In the genomic region with DNA sequence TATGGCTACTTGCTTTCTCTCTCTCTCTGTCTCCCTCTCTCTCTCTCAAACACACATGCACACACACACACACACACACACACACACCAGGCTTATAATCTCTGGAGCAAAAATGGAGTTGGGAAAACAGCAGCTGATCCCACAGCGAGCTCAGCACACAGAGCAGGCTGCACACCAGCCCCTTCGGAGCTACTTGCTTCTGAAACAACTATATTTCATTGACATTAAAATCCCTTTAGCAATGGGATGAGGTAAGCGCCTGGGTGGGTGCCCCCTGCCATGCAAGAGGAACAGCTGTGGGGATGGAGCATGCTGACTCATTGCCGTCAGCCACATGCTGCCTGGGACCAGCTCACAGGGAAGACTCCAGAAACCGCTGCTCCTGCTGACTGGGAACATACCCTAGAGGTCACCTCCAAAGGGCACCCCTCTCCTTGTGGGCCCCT, we compare ENCODE assay signal across 8 cellular contexts. TPM values are rescaled to one million over a fixed set of nuclear protein-coding genes. Genes with fewer than 3 reads are reported as not detected.
DNase-seq lines count a peak whose midpoint lies in the region; ATAC-seq, FAIRE-seq and TF ChIP-seq lines count a peak whose summit lies in the region.

No MANE protein-coding gene starts in this region.

- POLR2A ChIA-PET in K562 (lab: Yijun Ruan, JAX), result interaction anchor here (0.6 to 2.0 kb wide), 5 partner anchors 9 to 971 kb away, joined by 3 to 15 read pairs (median 3); no protein-coding TSS in a partner anchor

- no peak overlapping the region for H3K4me2 ChIP-seq in K562 (ENCODE audit: insufficient read depth, low read length)

- intact Hi-C loops in K562 (cut with micrococcal nuclease), result no loop called here

- in situ Hi-C loops in K562 (cut with MboI), result no loop called here

- FAIRE-seq in K562 (lab: Jason Lieb, UNC), result peak; percentile 42

- H3K79me2 ChIP-seq in K562 (ENCODE audit: control insufficient read depth, insufficient read depth, low read length), result no peaks in the 10 kb centered on the region

- ATAC-seq in K562 (peak; percentile 75), HG02981 (IDR thresholded peaks at IDR 0.05; ENCODE audit: unreplicated experiment) (no peak), GM21723 (IDR thresholded peaks at IDR 0.05; ENCODE audit: unreplicated experiment) (no peak)

- no peaks in the 10 kb centered on the region for H3K9me1 ChIP-seq in K562 (ENCODE audit: control insufficient read depth, insufficient read depth, low read length)

- peak overlapping the region; percentile 63; the same call in 1 of the 2 replicates for H2AFZ ChIP-seq in K562 (ENCODE audit: low read depth, low read length)

- no peak for TF ChIP-seq POLR2A in K562 (conservative IDR thresholded peaks at IDR 0.05)

- H3K4me3 ChIP-seq in K562, result no peak overlapping the region

- H3K9me3 ChIP-seq in K562 (replicated peaks; ENCODE audit: control insufficient read depth, insufficient read depth, low read depth, low read length), result no peaks in the 10 kb centered on the region

- CTCF ChIA-PET in K562 (lab: Yijun Ruan, JAX; ENCODE audit: low intra/inter-chr PET ratio), result no interaction called here

- H3K36me3 ChIP-seq in K562 (ENCODE audit: control insufficient read depth, insufficient read depth, low read length), result peaks cover 17% of the 10 kb centered on the region; the same call in 2 of the 3 replicates

- H3K27me3 ChIP-seq in K562 (ENCODE audit: control insufficient read depth in 2 of 2, insufficient read depth in 2 of 2, low read length in 2 of 2), result no peaks in the 10 kb centered on the region
- H3K27me3 ChIP-seq in layer of hippocampus (ENCODE audit: control insufficient read depth, insufficient read depth, low read length), result no peaks in the 10 kb centered on the region

- no peak for TF ChIP-seq RAD21 in K562 (CRISPR knock-in tag; conservative IDR thresholded peaks at IDR 0.05 in 1 of 2, IDR thresholded peaks at IDR 0.05 in 1 of 2)

- H4K20me1 ChIP-seq in K562 (replicated peaks; ENCODE audit: control insufficient read depth, insufficient read depth, low read length), result no peaks in the 10 kb centered on the region

- H3K9ac ChIP-seq in K562 (ENCODE audit: insufficient read depth in 1 of 2, low read depth in 2 of 2, low read length in 2 of 2), result peak overlapping the region in 1 of 2 experiments; percentile 83; a peak in 2 of 4 replicates

- peaks cover 6 to 8% of the 10 kb centered on the region in 2 experiments; a peak in 2 of 5 replicates for H3K4me1 ChIP-seq in K562 (replicated peaks in 1 of 2; ENCODE audit: control insufficient read depth in 2 of 2, insufficient read depth in 2 of 2, low read length in 2 of 2)

- no peak for TF ChIP-seq CTCF in K562 (IDR thresholded peaks at IDR 0.05 in 2 of 3, conservative IDR thresholded peaks at IDR 0.05 in 1 of 3; ENCODE audit: insufficient read depth in 2 of 3, low read depth in 1 of 3, low read length in 3 of 3)

- BruUV-seq in K562 (replicated peaks; lab: Mats Ljungman, UMichigan), result no TSS peak

- DNase-seq in COLO668 (lab: John Stamatoyannopoulos, UW; ENCODE audit: unreplicated experiment), result peak; percentile 10
- DNase-seq in NCI-H2107 (lab: John Stamatoyannopoulos, UW), result peak; percentile 86
- DNase-seq in K562 (ENCODE audit: extremely low read depth in 1 of 4, low spot score in 3 of 4), result peak; percentile 43 to 61 (median 59)
- no peak for DNase-seq in activated naive CD4-positive, alpha-beta T cell treated with Interleukin-2 at 50 U/mL for 16 hours
- no peak for DNase-seq in NK-92 treated with Interleukin-12 subunit alpha and Interleukin-12 subunit beta, amount 100 ng/mL, for 24 hours (lab: John Stamatoyannopoulos, UW)

- H3K27ac ChIP-seq in K562 (ENCODE audit: extremely low read depth, low read depth, low read length) (no peak overlapping the region), layer of hippocampus (ENCODE audit: low read depth, low read length) (peak overlapping the region; percentile 25)

- WGBS in K562 (ENCODE audit: insufficient coverage, low coverage, missing lambda C conversion rate), result 33% methylated on average over 5 of the region's 5 CpGs

- no peak; the same call in 1 of the 2 replicates for TF ChIP-seq EP300 in K562 (IDR thresholded peaks at IDR 0.05; ENCODE audit: low read length)

TF ChIP-seq in K562, 482 proteins besides CTCF, POLR2A, EP300 and RAD21 (continues in another document):
- TF ChIP-seq, protein P1, sequence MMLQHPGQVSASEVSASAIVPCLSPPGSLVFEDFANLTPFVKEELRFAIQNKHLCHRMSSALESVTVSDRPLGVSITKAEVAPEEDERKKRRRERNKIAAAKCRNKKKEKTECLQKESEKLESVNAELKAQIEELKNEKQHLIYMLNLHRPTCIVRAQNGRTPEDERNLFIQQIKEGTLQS (IDR thresholded peaks at IDR 0.05), result peak; percentile 89
- TF ChIP-seq, protein P1 (CRISPR knock-in tag; conservative IDR thresholded peaks at IDR 0.05), result no peak
- TF ChIP-seq, protein P2, sequence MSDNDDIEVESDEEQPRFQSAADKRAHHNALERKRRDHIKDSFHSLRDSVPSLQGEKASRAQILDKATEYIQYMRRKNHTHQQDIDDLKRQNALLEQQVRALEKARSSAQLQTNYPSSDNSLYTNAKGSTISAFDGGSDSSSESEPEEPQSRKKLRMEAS (CRISPR knock-in tag; IDR thresholded peaks at IDR 0.05), result peak; percentile 49; the same call in 1 of the 2 replicates
- peak; percentile 60 for TF ChIP-seq SMARCA4 (IDR thresholded peaks at IDR 0.05)
- peak; percentile 89 for TF ChIP-seq C11orf30 (IDR thresholded peaks at IDR 0.05; ENCODE audit: low read depth)
- TF ChIP-seq, protein P3, sequence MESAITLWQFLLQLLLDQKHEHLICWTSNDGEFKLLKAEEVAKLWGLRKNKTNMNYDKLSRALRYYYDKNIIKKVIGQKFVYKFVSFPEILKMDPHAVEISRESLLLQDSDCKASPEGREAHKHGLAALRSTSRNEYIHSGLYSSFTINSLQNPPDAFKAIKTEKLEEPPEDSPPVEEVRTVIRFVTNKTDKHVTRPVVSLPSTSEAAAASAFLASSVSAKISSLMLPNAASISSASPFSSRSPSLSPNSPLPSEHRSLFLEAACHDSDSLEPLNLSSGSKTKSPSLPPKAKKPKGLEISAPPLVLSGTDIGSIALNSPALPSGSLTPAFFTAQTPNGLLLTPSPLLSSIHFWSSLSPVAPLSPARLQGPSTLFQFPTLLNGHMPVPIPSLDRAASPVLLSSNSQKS (CRISPR knock-in tag; IDR thresholded peaks at IDR 0.05), result no peak
- TF ChIP-seq, protein P4, sequence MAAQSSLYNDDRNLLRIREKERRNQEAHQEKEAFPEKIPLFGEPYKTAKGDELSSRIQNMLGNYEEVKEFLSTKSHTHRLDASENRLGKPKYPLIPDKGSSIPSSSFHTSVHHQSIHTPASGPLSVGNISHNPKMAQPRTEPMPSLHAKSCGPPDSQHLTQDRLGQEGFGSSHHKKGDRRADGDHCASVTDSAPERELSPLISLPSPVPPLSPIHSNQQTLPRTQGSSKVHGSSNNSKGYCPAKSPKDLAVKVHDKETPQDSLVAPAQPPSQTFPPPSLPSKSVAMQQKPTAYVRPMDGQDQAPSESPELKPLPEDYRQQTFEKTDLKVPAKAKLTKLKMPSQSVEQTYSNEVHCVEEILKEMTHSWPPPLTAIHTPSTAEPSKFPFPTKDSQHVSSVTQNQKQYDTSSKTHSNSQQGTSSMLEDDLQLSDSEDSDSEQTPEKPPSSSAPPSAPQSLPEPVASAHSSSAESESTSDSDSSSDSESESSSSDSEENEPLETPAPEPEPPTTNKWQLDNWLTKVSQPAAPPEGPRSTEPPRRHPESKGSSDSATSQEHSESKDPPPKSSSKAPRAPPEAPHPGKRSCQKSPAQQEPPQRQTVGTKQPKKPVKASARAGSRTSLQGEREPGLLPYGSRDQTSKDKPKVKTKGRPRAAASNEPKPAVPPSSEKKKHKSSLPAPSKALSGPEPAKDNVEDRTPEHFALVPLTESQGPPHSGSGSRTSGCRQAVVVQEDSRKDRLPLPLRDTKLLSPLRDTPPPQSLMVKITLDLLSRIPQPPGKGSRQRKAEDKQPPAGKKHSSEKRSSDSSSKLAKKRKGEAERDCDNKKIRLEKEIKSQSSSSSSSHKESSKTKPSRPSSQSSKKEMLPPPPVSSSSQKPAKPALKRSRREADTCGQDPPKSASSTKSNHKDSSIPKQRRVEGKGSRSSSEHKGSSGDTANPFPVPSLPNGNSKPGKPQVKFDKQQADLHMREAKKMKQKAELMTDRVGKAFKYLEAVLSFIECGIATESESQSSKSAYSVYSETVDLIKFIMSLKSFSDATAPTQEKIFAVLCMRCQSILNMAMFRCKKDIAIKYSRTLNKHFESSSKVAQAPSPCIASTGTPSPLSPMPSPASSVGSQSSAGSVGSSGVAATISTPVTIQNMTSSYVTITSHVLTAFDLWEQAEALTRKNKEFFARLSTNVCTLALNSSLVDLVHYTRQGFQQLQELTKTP (IDR thresholded peaks at IDR 0.05; ENCODE audit: low read depth in 1 of 2, partially characterized antibody in 2 of 2), result peak in 1 of 2 experiments; percentile 19
- peak; percentile 70 for TF ChIP-seq CTBP1 (IDR thresholded peaks at IDR 0.05; ENCODE audit: borderline replicate concordance)
- peak; percentile 85 for TF ChIP-seq ATF7 (IDR thresholded peaks at IDR 0.05)
- TF ChIP-seq JUN (IDR thresholded peaks at IDR 0.05; ENCODE audit: borderline replicate concordance, low read depth, low read length), result peak; percentile 66; the same call in 1 of the 2 replicates
- TF ChIP-seq JUN (CRISPR knock-in tag; IDR thresholded peaks at IDR 0.05; ENCODE audit: borderline replicate concordance), result no peak

RNA-seq across cellular contexts. Expression of a gene that starts 45.7 kb away (rescaled TPM):
- 11.6 and 22.2 TPM in 2 replicates for total RNA-seq in K562 (2011; cell fraction: chromatin; rRNA removed; ENCODE audit: low replicate concordance)
- total RNA-seq in K562 (2011; cell fraction: nucleolus; rRNA removed), result 7.2 and 10.4 TPM in 2 replicates
- 15.5 and 25.9 TPM in 2 replicates for total RNA-seq in K562 (2011; cell fraction: nucleoplasm; rRNA removed)
- total RNA-seq in K562 (2014; rRNA removed) (8.8 and 9.2 TPM in 2 replicates), K562 (2014; rRNA removed; fragmentation: Illumina TruSeq; extraction: Trizol) (21.9 and 24.7 TPM in 2 replicates), K562 (2015; rRNA removed; fragmentation: Illumina TruSeq; extraction: Trizol) (15.5 and 17.0 TPM in 2 replicates), K562 (2021) (23.8 and 25.0 TPM in 2 replicates)
- polyA plus RNA-seq in K562 (2011; rRNA removed) (13.7 and 13.8 TPM in 2 replicates), K562 (2014; fragmentation: Illumina TruSeq; extraction: Trizol) (20.1 and 22.9 TPM in 2 replicates), K562 (2014; fragmentation: Nextera tagmentation; extraction: Ambion mirVana) (10 to 100 TPM; 13.6 to 13.8 TPM), K562 (2014; rRNA removed) (14.4 and 18.5 TPM in 2 replicates)
- polyA plus RNA-seq in K562 (2011; cell fraction: cytosol; rRNA removed), result 4.1 and 8.3 TPM in 2 replicates
- 4.4 and 6.8 TPM in 2 replicates for polyA plus RNA-seq in K562 (2011; cell fraction: nucleus; rRNA removed)
- polyA plus RNA-seq in K562 (2012), result 14.8 and 16.9 TPM in 2 replicates
- polyA minus RNA-seq in K562 (2011; rRNA and poly(A)+ RNA removed), result 21.4 and 29.6 TPM in 2 replicates
- polyA minus RNA-seq in K562 (2011; cell fraction: cytosol; rRNA and poly(A)+ RNA removed), result 7.6 and 11.0 TPM in 2 replicates
- 4.7 and 10.6 TPM in 2 replicates for polyA minus RNA-seq in K562 (2011; cell fraction: nucleus; rRNA and poly(A)+ RNA removed)

Comparison
In these comparisons a context has a peak if more than half of its experiments do, and no peak if none do; other contexts are left out.
1. DNase-seq: peak in COLO668 (single experiment), NCI-H2107 (single experiment) and K562 (4 of 4); none in activated naive CD4-positive, alpha-beta T cell treated with Interleukin-2 at 50 U/mL for 16 hours (single experiment) and NK-92 treated with Interleukin-12 subunit alpha and Interleukin-12 subunit beta, amount 100 ng/mL, for 24 hours (single experiment).